ENCODE assay signal across 28 cellular contexts in the genomic region with DNA sequence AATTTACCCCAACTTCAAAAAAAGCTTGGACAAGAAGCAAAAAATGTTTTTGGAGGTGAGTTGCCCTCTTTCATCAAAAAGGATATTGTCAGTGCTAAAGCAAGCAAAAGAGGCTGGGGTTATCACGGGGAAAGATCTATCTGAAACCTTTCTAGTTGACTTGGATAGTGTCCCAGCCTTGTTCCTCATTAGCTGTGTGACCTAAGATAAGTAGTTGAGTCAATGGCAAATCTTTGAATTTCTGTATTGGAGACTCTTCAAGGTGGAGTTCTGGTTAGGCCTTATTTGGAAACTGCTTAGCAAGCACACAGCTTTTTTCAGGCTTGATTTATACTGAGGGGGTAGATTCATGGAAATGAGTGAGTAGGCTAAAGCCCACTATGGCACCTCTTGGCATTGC.
"Had no signal": no experiment of that assay in that cellular context is flagged by ENCODE, and none has a peak within 500 bp of the region (broad histone marks: within the 10 kb centered on the region; RNA-seq: fewer than 3 reads in every experiment).

No MANE protein-coding gene starts in this region.

- H3K4me2 ChIP-seq: hepatocyte, smooth muscle cell had no signal

- H3K27ac ChIP-seq: esophagus squamous epithelium, hepatocyte, neutrophil, pancreas, prostate gland, right atrium auricular region, suprapubic skin had no signal

- H3K36me3 Mint-ChIP-seq: mesothelial cell of epicardium; naive B cell; natural killer cell treated with Interleukin-12 subunit alpha and Interleukin-12 subunit beta and Interleukin-15 and Interleukin-18, amount 100 ng/mL, for 72 hours; type B pancreatic cell had no signal

- H3K27me3 ChIP-seq: esophagus squamous epithelium, hepatocyte, neutrophil, pancreas, right atrium auricular region, suprapubic skin had no signal

- FAIRE-seq: endometrium, frontal cortex, kidney, pancreas had no signal

- H3K9me3 Mint-ChIP-seq: effector memory CD8-positive, alpha-beta T cell; natural killer cell treated with Interleukin-12 subunit alpha and Interleukin-12 subunit beta and Interleukin-15 and Interleukin-18, amount 100 ng/mL, for 72 hours; neural crest cell; stimulated activated naive CD8-positive, alpha-beta T cell treated with anti-CD3 and anti-CD28 coated beads, Interleukin-15, amount 100 ng/mL, for 72 hours; type B pancreatic cell had no signal

- H3K36me3 ChIP-seq: esophagus squamous epithelium, neutrophil, pancreas, prostate gland, right atrium auricular region, suprapubic skin had no signal

- H3K4me1 Mint-ChIP-seq: mesothelial cell of epicardium; naive B cell; neural crest cell; stimulated activated naive CD8-positive, alpha-beta T cell treated with anti-CD3 and anti-CD28 coated beads, Interleukin-15, amount 100 ng/mL, for 72 hours had no signal

- H3K27me3 Mint-ChIP-seq: effector memory CD8-positive, alpha-beta T cell; naive B cell; stimulated activated naive CD8-positive, alpha-beta T cell treated with anti-CD3 and anti-CD28 coated beads, Interleukin-15, amount 100 ng/mL, for 72 hours; type B pancreatic cell had no signal

- H3K9me3 ChIP-seq: esophagus squamous epithelium, mucosa of descending colon, neutrophil, pancreas, prostate gland, right atrium auricular region, suprapubic skin had no signal

- H3K4me3 Mint-ChIP-seq: effector memory CD8-positive, alpha-beta T cell; mesothelial cell of epicardium; naive B cell; natural killer cell treated with Interleukin-12 subunit alpha and Interleukin-12 subunit beta and Interleukin-15 and Interleukin-18, amount 100 ng/mL, for 72 hours; neural crest cell; stimulated activated naive CD8-positive, alpha-beta T cell treated with anti-CD3 and anti-CD28 coated beads, Interleukin-15, amount 100 ng/mL, for 72 hours; type B pancreatic cell had no signal

- H3K27ac Mint-ChIP-seq: effector memory CD8-positive, alpha-beta T cell; mesothelial cell of epicardium; naive B cell; natural killer cell treated with Interleukin-12 subunit alpha and Interleukin-12 subunit beta and Interleukin-15 and Interleukin-18, amount 100 ng/mL, for 72 hours; stimulated activated naive CD8-positive, alpha-beta T cell treated with anti-CD3 and anti-CD28 coated beads, Interleukin-15, amount 100 ng/mL, for 72 hours; type B pancreatic cell had no signal

- H3K4me1 ChIP-seq: esophagus squamous epithelium, pancreas, prostate gland, right atrium auricular region, suprapubic skin had no signal

- H2AFZ ChIP-seq: hepatocyte had no signal

- H3K4me3 ChIP-seq: esophagus squamous epithelium, hepatocyte, mucosa of descending colon, pancreas, prostate gland, right atrium auricular region, smooth muscle cell, suprapubic skin had no signal

- H3K79me2 ChIP-seq: hepatocyte had no signal

- DNase-seq: cortex of kidney; effector memory CD8-positive, alpha-beta T cell; erythroblast; esophagus squamous epithelium; head of caudate nucleus; kidney; mesenchymal stem cell; mucosa of descending colon; naive B cell; pancreas; stimulated activated CD4-positive, alpha-beta T cell treated with anti-CD3 and anti-CD28 coated beads, Interleukin-12 subunit alpha, Interleukin-12 subunit beta, amount 100 ng/mL, for 4 hours; stimulated activated CD4-positive, alpha-beta T cell treated with anti-CD3 and anti-CD28 coated beads, Interleukin-1b, Interleukin-23, amount 100 ng/mL, for 48 hours; stimulated activated CD4-positive, alpha-beta T cell treated with anti-CD3 and anti-CD28 coated beads, Interleukin-4, amount 100 ng/mL, for 1 hour; stimulated activated CD8-positive, alpha-beta memory T cell treated with anti-CD3 and anti-CD28 coated beads, Interleukin-4, amount 100 ng/mL, for 48 hours; stimulated activated naive CD4-positive, alpha-beta T cell; stimulated activated naive CD8-positive, alpha-beta T cell treated with anti-CD3 and anti-CD28 coated beads, Interleukin-15, amount 100 ng/mL, for 72 hours had no signal
